ENCODE assay signal across 1 cellular context in the genomic region with DNA sequence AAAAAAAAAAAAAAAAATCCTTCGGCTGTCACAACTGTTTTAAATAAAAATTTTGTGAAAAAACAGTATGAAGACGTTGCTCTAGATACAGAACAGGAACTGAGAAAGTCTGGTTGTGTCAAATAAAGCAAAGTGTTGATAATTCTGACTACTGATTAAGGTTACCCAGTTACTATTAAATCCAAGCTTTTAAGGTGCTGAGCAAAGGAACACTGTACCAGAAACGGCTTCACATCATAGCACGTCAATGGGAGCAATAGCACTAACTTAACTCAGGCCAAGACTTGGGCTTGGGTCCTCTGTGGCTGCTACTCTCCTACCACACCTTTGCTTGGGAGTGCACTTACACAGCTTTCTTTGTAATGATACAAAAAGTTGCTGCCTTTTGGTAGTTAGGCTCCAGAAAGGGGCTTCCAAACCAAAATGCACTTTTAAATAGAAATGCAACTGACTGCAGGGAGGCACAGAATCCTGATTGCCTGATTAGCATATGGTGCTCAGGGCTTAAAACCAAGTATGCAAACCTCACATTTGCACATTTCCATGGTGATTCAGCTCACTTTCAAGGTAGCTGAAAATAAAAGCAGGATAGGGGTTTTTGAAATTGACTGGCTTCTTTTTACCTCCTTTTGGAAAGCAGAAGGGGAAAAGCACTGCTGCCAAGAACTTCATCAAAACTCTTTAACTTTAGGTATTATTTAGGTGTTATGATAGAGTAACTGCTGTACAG.
TF ChIP-seq lines count a peak whose summit lies in the region.

No MANE protein-coding gene starts in this region.

TF ChIP-seq in liver, 16 proteins besides CTCF, POLR2A, EP300 and RAD21 (continued from another document):
- TF ChIP-seq GABPA (IDR thresholded peaks at IDR 0.05 in 1 of 2, conservative IDR thresholded peaks at IDR 0.05 in 1 of 2) (no peak), RXRA (IDR thresholded peaks at IDR 0.05) (no peak), JUND (IDR thresholded peaks at IDR 0.05) (no peak), TAF1 (conservative IDR thresholded peaks at IDR 0.05) (no peak)
- TF ChIP-seq, protein P1, sequence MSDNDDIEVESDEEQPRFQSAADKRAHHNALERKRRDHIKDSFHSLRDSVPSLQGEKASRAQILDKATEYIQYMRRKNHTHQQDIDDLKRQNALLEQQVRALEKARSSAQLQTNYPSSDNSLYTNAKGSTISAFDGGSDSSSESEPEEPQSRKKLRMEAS (IDR thresholded peaks at IDR 0.05), result no peak
- TF ChIP-seq, protein P2, sequence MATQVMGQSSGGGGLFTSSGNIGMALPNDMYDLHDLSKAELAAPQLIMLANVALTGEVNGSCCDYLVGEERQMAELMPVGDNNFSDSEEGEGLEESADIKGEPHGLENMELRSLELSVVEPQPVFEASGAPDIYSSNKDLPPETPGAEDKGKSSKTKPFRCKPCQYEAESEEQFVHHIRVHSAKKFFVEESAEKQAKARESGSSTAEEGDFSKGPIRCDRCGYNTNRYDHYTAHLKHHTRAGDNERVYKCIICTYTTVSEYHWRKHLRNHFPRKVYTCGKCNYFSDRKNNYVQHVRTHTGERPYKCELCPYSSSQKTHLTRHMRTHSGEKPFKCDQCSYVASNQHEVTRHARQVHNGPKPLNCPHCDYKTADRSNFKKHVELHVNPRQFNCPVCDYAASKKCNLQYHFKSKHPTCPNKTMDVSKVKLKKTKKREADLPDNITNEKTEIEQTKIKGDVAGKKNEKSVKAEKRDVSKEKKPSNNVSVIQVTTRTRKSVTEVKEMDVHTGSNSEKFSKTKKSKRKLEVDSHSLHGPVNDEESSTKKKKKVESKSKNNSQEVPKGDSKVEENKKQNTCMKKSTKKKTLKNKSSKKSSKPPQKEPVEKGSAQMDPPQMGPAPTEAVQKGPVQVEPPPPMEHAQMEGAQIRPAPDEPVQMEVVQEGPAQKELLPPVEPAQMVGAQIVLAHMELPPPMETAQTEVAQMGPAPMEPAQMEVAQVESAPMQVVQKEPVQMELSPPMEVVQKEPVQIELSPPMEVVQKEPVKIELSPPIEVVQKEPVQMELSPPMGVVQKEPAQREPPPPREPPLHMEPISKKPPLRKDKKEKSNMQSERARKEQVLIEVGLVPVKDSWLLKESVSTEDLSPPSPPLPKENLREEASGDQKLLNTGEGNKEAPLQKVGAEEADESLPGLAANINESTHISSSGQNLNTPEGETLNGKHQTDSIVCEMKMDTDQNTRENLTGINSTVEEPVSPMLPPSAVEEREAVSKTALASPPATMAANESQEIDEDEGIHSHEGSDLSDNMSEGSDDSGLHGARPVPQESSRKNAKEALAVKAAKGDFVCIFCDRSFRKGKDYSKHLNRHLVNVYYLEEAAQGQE (IDR thresholded peaks at IDR 0.05), result no peak
